ENCODE assay signal across 11 cellular contexts in genomic region chr10:46523119-46523880, GRCh38. TPM values are rescaled to one million over a fixed set of nuclear protein-coding genes. Genes with fewer than 3 reads are reported as not detected.
A peak's percentile ranks its signal among the peaks of the same experiment; 100 is the strongest.
DNase-seq lines count a peak whose midpoint lies in the region; ATAC-seq and TF ChIP-seq lines count a peak whose summit lies in the region.
"Had no signal": no experiment of that assay in that cellular context is flagged by ENCODE, and none has a peak within 500 bp of the region (broad histone marks: within the 10 kb centered on the region; RNA-seq: fewer than 3 reads in every experiment).

No MANE protein-coding gene starts in this region.

- no TSS peak for BruUV-seq in OCI-LY7 (replicated peaks; lab: Mats Ljungman, UMichigan)

- no peak overlapping the region for H3K4me3 Mint-ChIP-seq in WTC11

- H3K79me2 ChIP-seq in OCI-LY7 (ENCODE audit: insufficient read depth, low read depth, low read length), result no peaks in the 10 kb centered on the region

- no peaks in the 10 kb centered on the region for H3K36me3 Mint-ChIP-seq in WTC11

- no peak overlapping the region for H3K27ac Mint-ChIP-seq in WTC11

- DNase-seq in DMS 273 (lab: John Stamatoyannopoulos, UW; ENCODE audit: unreplicated experiment) (peak; percentile 50), DMS 273 treated with DMSO at 0.1 percent for 48 hours (lab: John Stamatoyannopoulos, UW) (no peak), WTC11 (ENCODE audit: low spot score) (peak; percentile 12), right cardiac atrium (peak in 2 of 3 donors; percentile 16 to 66), NCI-H2081 (lab: John Stamatoyannopoulos, UW) (no peak), OCI-LY7 (ENCODE audit: low spot score) (no peak), NCI-H2227 treated with DMSO at 0.1 percent for 48 hours (lab: John Stamatoyannopoulos, UW) (no peak)
- peak; percentile 18 for DNase-seq in stimulated activated CD8-positive, alpha-beta memory T cell treated with anti-CD3 and anti-CD28 coated beads, Interleukin-4, amount 100 ng/mL, for 48 hours
- DNase-seq: WERI-Rb-1 had no signal

- H3K4me3 ChIP-seq in right cardiac atrium (ENCODE audit: low read length) (no peak overlapping the region), OCI-LY7 (ENCODE audit: low read depth, low read length, poor library complexity, severe bottlenecking) (no peak overlapping the region)

- H3K9me3 Mint-ChIP-seq in WTC11, result no peaks in the 10 kb centered on the region

- H3K27ac ChIP-seq in right cardiac atrium (ENCODE audit: low read length) (no peak overlapping the region), OCI-LY7 (ENCODE audit: low read depth, low read length, poor library complexity, severe bottlenecking) (no peak overlapping the region)
- H3K27ac ChIP-seq: 22Rv1, WERI-Rb-1 had no signal

- WGBS in right cardiac atrium, result 53% methylated on average over 10 of the region's 10 CpGs

- TF ChIP-seq CTCF in WTC11 (IDR thresholded peaks at IDR 0.05), result no peak
- no peak for TF ChIP-seq CTCF in OCI-LY7 (conservative IDR thresholded peaks at IDR 0.05; ENCODE audit: low read length)

- no peaks in the 10 kb centered on the region for H3K27me3 ChIP-seq in right cardiac atrium (ENCODE audit: control insufficient read depth, insufficient read depth)

- no peaks in the 10 kb centered on the region for H3K4me1 Mint-ChIP-seq in WTC11

- POLR2A ChIA-PET in WTC11 (lab: Charles Lee), result no interaction called here
- POLR2A ChIA-PET in OCI-LY7 (lab: Charles Lee), result no interaction called here

- H3K36me3 ChIP-seq in OCI-LY7 (ENCODE audit: insufficient read depth, low read length), result no peaks in the 10 kb centered on the region
- H3K36me3 ChIP-seq: WERI-Rb-1 had no signal

- H4K20me1 ChIP-seq in OCI-LY7 (ENCODE audit: insufficient read depth, low read length), result no peaks in the 10 kb centered on the region

- CTCF ChIA-PET in WTC11 (lab: Charles Lee) (interaction anchor here (2.2 kb wide), 1 partner anchor 22 kb away, joined by 10 read pairs; no protein-coding TSS in a partner anchor), OCI-LY7 (lab: Charles Lee; ENCODE audit: unreplicated experiment) (no interaction called here)

- H3K4me2 ChIP-seq in OCI-LY7 (ENCODE audit: low read length), result no peak overlapping the region

- no peaks in the 10 kb centered on the region for H3K9me3 ChIP-seq in right cardiac atrium (ENCODE audit: control insufficient read depth, low read length)
- H3K9me3 ChIP-seq in OCI-LY7 (ENCODE audit: low read length), result peaks cover 8% of the 10 kb centered on the region

- peak; percentile 17; the same call in 1 of the 2 replicates for ATAC-seq in WTC11
- ATAC-seq in right cardiac atrium, result peak; percentile 55 to 60

- H3K4me1 ChIP-seq in right cardiac atrium (ENCODE audit: control insufficient read depth, insufficient read depth, low read length) (no peaks in the 10 kb centered on the region), OCI-LY7 (ENCODE audit: insufficient read depth, low read length, poor library complexity, severe bottlenecking) (no peaks in the 10 kb centered on the region)

- no peaks in the 10 kb centered on the region for H3K27me3 Mint-ChIP-seq in WTC11 (ENCODE audit: low read depth)

- H2AFZ ChIP-seq in OCI-LY7 (ENCODE audit: low read length), result no peak overlapping the region

- intact Hi-C loops in right cardiac atrium (cut with DNase I) (no loop called here), OCI-LY7 (cut with micrococcal nuclease; ENCODE audit: unreplicated experiment) (no loop called here)

- no peaks in the 10 kb centered on the region for H3K9me2 ChIP-seq in OCI-LY7 (ENCODE audit: insufficient read depth, low read length)

TF ChIP-seq in WTC11, 78 proteins besides CTCF, POLR2A, EP300 and RAD21:
- TF ChIP-seq JUN (CRISPR knock-in tag; IDR thresholded peaks at IDR 0.05) (no peak), RORB (CRISPR knock-in tag; IDR thresholded peaks at IDR 0.05) (no peak), ATF1 (CRISPR knock-in tag; IDR thresholded peaks at IDR 0.05) (no peak), E2F1 (CRISPR knock-in tag; IDR thresholded peaks at IDR 0.05) (no peak), SMAD3 (CRISPR knock-in tag; IDR thresholded peaks at IDR 0.05; ENCODE audit: borderline replicate concordance) (no peak), ATF3 (CRISPR knock-in tag; conservative IDR thresholded peaks at IDR 0.05) (no peak)

RNA-seq across cellular contexts. Expression of gene GPRIN2, which starts 33.2 kb away (rescaled TPM):
- total RNA-seq in WTC11 (2021), result 17.5 to 22.5 TPM (median 20.9 TPM) in 3 replicates
- not detected for total RNA-seq in right cardiac atrium
- not detected for polyA plus RNA-seq in right cardiac atrium
- not detected in 2 replicates for total RNA-seq in OCI-LY7 (2014; rRNA removed; shearing (Covaris generic))
- total RNA-seq in OCI-LY7 (2022), result not detected in 2 replicates
- total RNA-seq: dermis microvascular lymphatic vessel endothelial cell had no signal

RNA-seq across cellular contexts. Expression of gene SYT15, which starts 55.6 kb away (rescaled TPM):
- total RNA-seq in WTC11 (2021) (1.2 to 1.6 TPM (median 1.5 TPM) in 3 replicates), right cardiac atrium (1 to 10 TPM; 2.7 to 4.1 (median 3.5) TPM), OCI-LY7 (2022) (1.5 and 2.1 TPM in 2 replicates)
- 2.6 TPM for polyA plus RNA-seq in right cardiac atrium
- total RNA-seq in OCI-LY7 (2014; rRNA removed; shearing (Covaris generic)), result 0.25 and 0.31 TPM in 2 replicates

RNA-seq across cellular contexts. Expression of gene NPY4R, which starts 57.5 kb away (rescaled TPM):
- total RNA-seq in WTC11 (2021) (0.14 TPM in 1 of 3 replicates, not detected in the others), right cardiac atrium (under 1 TPM in 2 of 4 donors, not detected in 2; 0.19 to 0.40 TPM), OCI-LY7 (2022) (not detected in 2 replicates)
- 0.09 TPM for polyA plus RNA-seq in right cardiac atrium
- not detected in 2 replicates for total RNA-seq in OCI-LY7 (2014; rRNA removed; shearing (Covaris generic))
- total RNA-seq: dermis microvascular lymphatic vessel endothelial cell had no signal

Comparison
In these comparisons a context has a peak if more than half of its experiments do, and no peak if none do; other contexts are left out.
1. DNase-seq: peak in DMS 273 (single experiment), WTC11 (single experiment), right cardiac atrium (2 of 3) and stimulated activated CD8-positive, alpha-beta memory T cell treated with anti-CD3 and anti-CD28 coated beads, Interleukin-4, amount 100 ng/mL, for 48 hours (single experiment); none in DMS 273 treated with DMSO at 0.1 percent for 48 hours (single experiment), NCI-H2081 (0 of 2), OCI-LY7 (single experiment) and NCI-H2227 treated with DMSO at 0.1 percent for 48 hours (single experiment).
2. RNA of gene GPRIN2, which starts 33.2 kb away (total RNA-seq): 17.5 to 22.5 TPM in WTC11; not detected in right cardiac atrium and not detected in OCI-LY7; every median in the first group is over 10 times any median in the second.